ENCODE assay signal across 1 cellular context in genomic region chr20:17771206-17772004, GRCh38.
A peak's percentile ranks its signal among the peaks of the same experiment; 100 is the strongest.
TF ChIP-seq lines count a peak whose summit lies in the region.

No MANE protein-coding gene starts in this region.

TF ChIP-seq in HepG2, 621 proteins besides CTCF, POLR2A, EP300 and RAD21 (continued from another document and continues in another):
- TF ChIP-seq ZNF18 (CRISPR knock-in tag; IDR thresholded peaks at IDR 0.05; ENCODE audit: insufficient replicate concordance) (no peak), RFX3 (CRISPR knock-in tag; IDR thresholded peaks at IDR 0.05) (no peak), MYC (CRISPR knock-in tag; IDR thresholded peaks at IDR 0.05; ENCODE audit: borderline replicate concordance) (no peak; the same call in 1 of the 2 replicates), CEBPZ (IDR thresholded peaks at IDR 0.05; ENCODE audit: low read length) (no peak), ZNF563 (CRISPR knock-in tag; IDR thresholded peaks at IDR 0.05) (peak; percentile 84), LCORL (IDR thresholded peaks at IDR 0.05) (peak; percentile 71), LCORL (CRISPR knock-in tag; IDR thresholded peaks at IDR 0.05) (peak; percentile 97), SYNCRIP (IDR thresholded peaks at IDR 0.05; ENCODE audit: insufficient read depth, low read depth, low read length) (no peak), TRIM24 (CRISPR knock-in tag; IDR thresholded peaks at IDR 0.05) (peak; percentile 89), RFXANK (CRISPR knock-in tag; IDR thresholded peaks at IDR 0.05) (no peak), SNRNP70 (IDR thresholded peaks at IDR 0.05; ENCODE audit: low read depth, low read length) (no peak), KLF13 (CRISPR knock-in tag; IDR thresholded peaks at IDR 0.05) (no peak), E2F2 (CRISPR knock-in tag; IDR thresholded peaks at IDR 0.05; ENCODE audit: borderline replicate concordance) (no peak), ZNF142 (CRISPR knock-in tag; IDR thresholded peaks at IDR 0.05) (0 out of 2 replicates have a peak, but pooled peaks have one; percentile 29), ZNF264 (CRISPR knock-in tag; IDR thresholded peaks at IDR 0.05) (peak; percentile 53; the same call in 1 of the 2 replicates), NR2F6 (IDR thresholded peaks at IDR 0.05) (peak; percentile 89), NR2F6 (CRISPR knock-in tag; IDR thresholded peaks at IDR 0.05) (peak; percentile 94), NCOA5 (CRISPR knock-in tag; IDR thresholded peaks at IDR 0.05) (no peak), PITX1 (CRISPR knock-in tag; IDR thresholded peaks at IDR 0.05) (peak; percentile 62; the same call in 1 of the 2 replicates), ZNF350 (CRISPR knock-in tag; IDR thresholded peaks at IDR 0.05; ENCODE audit: borderline replicate concordance, low read depth) (peak; percentile 13; the same call in 1 of the 2 replicates), NFKB2 (CRISPR knock-in tag; IDR thresholded peaks at IDR 0.05; ENCODE audit: borderline replicate concordance) (no peak; the same call in 1 of the 2 replicates), ZNF503 (CRISPR knock-in tag; IDR thresholded peaks at IDR 0.05) (no peak), ZNF558 (CRISPR knock-in tag; IDR thresholded peaks at IDR 0.05; ENCODE audit: borderline replicate concordance) (0 out of 2 replicates have a peak, but pooled peaks have one; percentile 51), HOXD1 (CRISPR knock-in tag; IDR thresholded peaks at IDR 0.05) (no peak), ZNF704 (CRISPR knock-in tag; IDR thresholded peaks at IDR 0.05; ENCODE audit: borderline replicate concordance) (no peak; the same call in 1 of the 2 replicates), ZNF737 (CRISPR knock-in tag; IDR thresholded peaks at IDR 0.05; ENCODE audit: borderline replicate concordance) (no peak), ZNF207 (IDR thresholded peaks at IDR 0.05; ENCODE audit: borderline replicate concordance) (no peak), ZNF383 (CRISPR knock-in tag; IDR thresholded peaks at IDR 0.05; ENCODE audit: borderline replicate concordance) (peak; percentile 97; the same call in 1 of the 2 replicates), TSC22D2 (CRISPR knock-in tag; IDR thresholded peaks at IDR 0.05; ENCODE audit: borderline replicate concordance) (peak; percentile 38; the same call in 1 of the 2 replicates), JARID2 (CRISPR knock-in tag; IDR thresholded peaks at IDR 0.05; ENCODE audit: insufficient replicate concordance) (no peak), HMG20A (CRISPR knock-in tag; IDR thresholded peaks at IDR 0.05; ENCODE audit: borderline replicate concordance) (peak; percentile 91), GABPA (IDR thresholded peaks at IDR 0.05; ENCODE audit: low read depth, low read length) (no peak), GABPA (CRISPR knock-in tag; IDR thresholded peaks at IDR 0.05; ENCODE audit: low read depth) (no peak; the same call in 1 of the 2 replicates), ZNF605 (CRISPR knock-in tag; IDR thresholded peaks at IDR 0.05) (peak; percentile 92)
- TF ChIP-seq, protein P1, sequence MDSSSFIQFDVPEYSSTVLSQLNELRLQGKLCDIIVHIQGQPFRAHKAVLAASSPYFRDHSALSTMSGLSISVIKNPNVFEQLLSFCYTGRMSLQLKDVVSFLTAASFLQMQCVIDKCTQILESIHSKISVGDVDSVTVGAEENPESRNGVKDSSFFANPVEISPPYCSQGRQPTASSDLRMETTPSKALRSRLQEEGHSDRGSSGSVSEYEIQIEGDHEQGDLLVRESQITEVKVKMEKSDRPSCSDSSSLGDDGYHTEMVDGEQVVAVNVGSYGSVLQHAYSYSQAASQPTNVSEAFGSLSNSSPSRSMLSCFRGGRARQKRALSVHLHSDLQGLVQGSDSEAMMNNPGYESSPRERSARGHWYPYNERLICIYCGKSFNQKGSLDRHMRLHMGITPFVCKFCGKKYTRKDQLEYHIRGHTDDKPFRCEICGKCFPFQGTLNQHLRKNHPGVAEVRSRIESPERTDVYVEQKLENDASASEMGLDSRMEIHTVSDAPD (CRISPR knock-in tag; IDR thresholded peaks at IDR 0.05) = peak; percentile 61; the same call in 1 of the 2 replicates
- TF ChIP-seq, protein P2, sequence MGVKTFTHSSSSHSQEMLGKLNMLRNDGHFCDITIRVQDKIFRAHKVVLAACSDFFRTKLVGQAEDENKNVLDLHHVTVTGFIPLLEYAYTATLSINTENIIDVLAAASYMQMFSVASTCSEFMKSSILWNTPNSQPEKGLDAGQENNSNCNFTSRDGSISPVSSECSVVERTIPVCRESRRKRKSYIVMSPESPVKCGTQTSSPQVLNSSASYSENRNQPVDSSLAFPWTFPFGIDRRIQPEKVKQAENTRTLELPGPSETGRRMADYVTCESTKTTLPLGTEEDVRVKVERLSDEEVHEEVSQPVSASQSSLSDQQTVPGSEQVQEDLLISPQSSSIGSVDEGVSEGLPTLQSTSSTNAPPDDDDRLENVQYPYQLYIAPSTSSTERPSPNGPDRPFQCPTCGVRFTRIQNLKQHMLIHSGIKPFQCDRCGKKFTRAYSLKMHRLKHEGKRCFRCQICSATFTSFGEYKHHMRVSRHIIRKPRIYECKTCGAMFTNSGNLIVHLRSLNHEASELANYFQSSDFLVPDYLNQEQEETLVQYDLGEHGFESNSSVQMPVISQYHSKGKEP (CRISPR knock-in tag; IDR thresholded peaks at IDR 0.05) = no peak
- TF ChIP-seq, protein P3, sequence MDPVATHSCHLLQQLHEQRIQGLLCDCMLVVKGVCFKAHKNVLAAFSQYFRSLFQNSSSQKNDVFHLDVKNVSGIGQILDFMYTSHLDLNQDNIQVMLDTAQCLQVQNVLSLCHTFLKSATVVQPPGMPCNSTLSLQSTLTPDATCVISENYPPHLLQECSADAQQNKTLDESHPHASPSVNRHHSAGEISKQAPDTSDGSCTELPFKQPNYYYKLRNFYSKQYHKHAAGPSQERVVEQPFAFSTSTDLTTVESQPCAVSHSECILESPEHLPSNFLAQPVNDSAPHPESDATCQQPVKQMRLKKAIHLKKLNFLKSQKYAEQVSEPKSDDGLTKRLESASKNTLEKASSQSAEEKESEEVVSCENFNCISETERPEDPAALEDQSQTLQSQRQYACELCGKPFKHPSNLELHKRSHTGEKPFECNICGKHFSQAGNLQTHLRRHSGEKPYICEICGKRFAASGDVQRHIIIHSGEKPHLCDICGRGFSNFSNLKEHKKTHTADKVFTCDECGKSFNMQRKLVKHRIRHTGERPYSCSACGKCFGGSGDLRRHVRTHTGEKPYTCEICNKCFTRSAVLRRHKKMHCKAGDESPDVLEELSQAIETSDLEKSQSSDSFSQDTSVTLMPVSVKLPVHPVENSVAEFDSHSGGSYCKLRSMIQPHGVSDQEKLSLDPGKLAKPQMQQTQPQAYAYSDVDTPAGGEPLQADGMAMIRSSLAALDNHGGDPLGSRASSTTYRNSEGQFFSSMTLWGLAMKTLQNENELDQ (CRISPR knock-in tag; IDR thresholded peaks at IDR 0.05; ENCODE audit: borderline replicate concordance) = no peak
